18 cellular contexts compared by ENCODE assay signal in the genomic region with DNA sequence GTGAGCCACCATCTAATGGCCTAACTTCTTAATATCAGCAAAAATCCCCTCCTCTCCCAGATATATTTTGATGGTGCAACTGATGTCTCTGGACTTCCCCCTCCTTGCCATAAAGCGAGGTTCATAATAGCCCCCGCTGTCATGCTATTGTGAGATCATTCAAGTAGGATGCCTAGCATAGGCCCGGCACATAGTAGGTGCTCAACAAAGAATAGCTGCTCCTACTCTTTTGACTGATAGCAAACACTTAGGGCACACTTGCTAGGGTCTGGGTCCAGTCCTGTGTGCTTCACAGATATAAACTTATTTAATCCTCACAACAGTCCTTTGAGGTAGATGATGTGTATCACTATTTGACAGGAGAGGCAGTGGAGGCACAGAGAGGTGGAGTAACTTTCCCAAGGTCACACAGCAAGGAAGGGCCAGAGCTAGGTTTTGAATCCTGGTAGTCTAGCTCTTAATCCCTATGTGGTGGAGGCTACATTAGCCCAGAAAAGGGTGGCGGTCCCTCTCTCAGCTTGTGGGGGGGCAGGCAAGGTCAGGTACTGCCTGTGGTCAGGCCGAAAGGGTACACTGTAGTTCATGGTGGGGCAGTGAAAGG.
"Had no signal": no experiment of that assay in that cellular context is flagged by ENCODE, and none has a peak within 500 bp of the region (broad histone marks: within the 10 kb centered on the region; RNA-seq: fewer than 3 reads in every experiment).

No MANE protein-coding gene starts in this region.

- H3K36me3 Mint-ChIP-seq: activated naive CD8-positive, alpha-beta T cell treated with anti-CD3 and anti-CD28 coated beads for 36 hours had no signal

- H3K4me1 Mint-ChIP-seq: activated naive CD8-positive, alpha-beta T cell treated with anti-CD3 and anti-CD28 coated beads for 36 hours had no signal

- H3K27ac Mint-ChIP-seq: activated naive CD8-positive, alpha-beta T cell treated with anti-CD3 and anti-CD28 coated beads for 36 hours; T-helper 17 cell had no signal

- H3K4me3 Mint-ChIP-seq: activated naive CD8-positive, alpha-beta T cell treated with anti-CD3 and anti-CD28 coated beads for 36 hours; neural progenitor cell; T-helper 17 cell had no signal

- H3K27ac ChIP-seq: hepatocyte, parathyroid adenoma, right atrium auricular region, testis had no signal

- DNase-seq: activated CD4-positive, CD25-positive, alpha-beta regulatory T cell; activated gamma-delta T cell treated with Interleukin-2 at 50 U/mL for 16 hours; activated naive CD8-positive, alpha-beta T cell treated with anti-CD3 and anti-CD28 coated beads for 36 hours; activated T-cell treated with anti-CD3 and anti-CD28 coated beads, Interleukin-2, amount 50 U/mL, for 1 hour; anterior cingulate cortex; dermis blood vessel endothelial cell; erythroblast; left ventricle myocardium superior; mesendoderm; small intestine; stimulated activated naive CD4-positive, alpha-beta T cell treated with Interleukin-2 at 50 U/mL for 16 hours; T-helper 17 cell; testis had no signal

- H3K9me3 ChIP-seq: breast epithelium, right atrium auricular region, testis had no signal

- H3K4me2 ChIP-seq: hepatocyte, neural progenitor cell had no signal

- H3K36me3 ChIP-seq: breast epithelium had no signal

- H3K27me3 ChIP-seq: breast epithelium, hepatocyte, neural progenitor cell, right atrium auricular region, testis had no signal

- H3K9ac ChIP-seq: neural progenitor cell, parathyroid adenoma had no signal

- FAIRE-seq: small intestine had no signal

- H2AFZ ChIP-seq: hepatocyte, neural progenitor cell, parathyroid adenoma had no signal

- H3K27me3 Mint-ChIP-seq: activated naive CD8-positive, alpha-beta T cell treated with anti-CD3 and anti-CD28 coated beads for 36 hours; T-helper 17 cell had no signal

- H3K9me3 Mint-ChIP-seq: activated naive CD8-positive, alpha-beta T cell treated with anti-CD3 and anti-CD28 coated beads for 36 hours; neural progenitor cell had no signal

- ATAC-seq: left ventricle myocardium superior, T-helper 17 cell had no signal

- H3K4me3 ChIP-seq: breast epithelium, hepatocyte, neural progenitor cell, right atrium auricular region, testis had no signal
